In the genomic region with DNA sequence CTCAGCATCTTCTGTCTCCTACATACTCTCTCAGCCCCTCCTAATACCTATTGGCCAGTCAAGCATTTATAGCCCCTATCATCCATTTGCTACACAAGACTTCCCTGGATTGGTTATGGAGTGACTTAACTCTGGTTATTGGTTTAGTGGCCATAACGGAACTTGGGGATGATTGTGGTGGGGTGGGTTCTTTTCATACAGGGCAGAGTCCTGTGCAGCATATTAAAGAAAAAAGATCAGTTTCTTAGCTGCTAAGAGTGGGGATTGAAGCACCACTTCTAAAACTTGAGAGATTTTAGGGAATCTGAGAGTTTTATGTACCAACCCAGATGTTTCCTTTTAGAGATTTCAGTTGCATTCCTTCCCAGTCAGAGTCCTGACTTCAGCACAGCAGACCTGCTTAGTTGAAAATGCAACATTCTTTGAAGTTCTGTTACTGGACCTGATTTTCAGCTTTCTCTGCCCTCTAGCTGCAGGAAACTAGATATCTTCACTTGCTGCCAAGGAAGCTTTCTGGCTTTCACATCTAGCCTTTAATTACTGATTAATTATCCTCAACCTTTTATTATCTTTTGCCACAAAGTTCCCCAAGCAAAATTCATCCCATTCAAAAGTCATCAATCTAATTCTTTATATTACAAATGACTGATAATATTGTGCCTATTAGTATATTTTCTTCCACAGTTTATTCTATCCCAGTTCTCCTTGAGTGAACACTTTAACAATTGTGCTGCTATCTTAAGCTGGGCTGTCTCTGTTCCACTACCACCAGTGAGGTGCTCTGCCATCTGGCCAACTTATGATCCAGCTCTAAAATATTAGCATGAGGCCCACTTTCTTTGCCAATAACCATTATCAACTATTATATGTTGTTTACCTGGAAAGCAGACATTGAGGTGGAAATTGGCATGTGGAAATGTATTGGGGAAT, we compare ENCODE assay signal across 8 cellular contexts.
DNase-seq lines count a peak whose midpoint lies in the region; ATAC-seq, FAIRE-seq and TF ChIP-seq lines count a peak whose summit lies in the region.

No MANE protein-coding gene starts in this region.

- H3K4me1 ChIP-seq in small intestine (ENCODE audit: control insufficient read depth in 2 of 2, insufficient read depth in 1 of 2, low read depth in 1 of 2, low read length in 1 of 2), result no peaks in the 10 kb centered on the region

- no peak overlapping the region for H3K4me3 Mint-ChIP-seq in nephron progenitor cell
- no peak overlapping the region for H3K4me3 Mint-ChIP-seq in activated CD4-positive, alpha-beta memory T cell treated with anti-CD3 and anti-CD28 coated beads, Interleukin-2, amount 10 ng/mL, durations not matched to agents 7 days and 5 days
- no peak overlapping the region for H3K4me3 Mint-ChIP-seq in activated T-cell treated with anti-CD3 and anti-CD28 coated beads, Interleukin-2, amount 50 U/mL, for 24 hours

- H3K27ac ChIP-seq in small intestine (ENCODE audit: low read depth in 1 of 2, low read length in 1 of 2), result peak overlapping the region in 1 of 2 donors; percentile 24

- H3K27me3 ChIP-seq in small intestine (ENCODE audit: control insufficient read depth in 2 of 2, insufficient read depth in 2 of 2, low read length in 2 of 2), result no peaks in the 10 kb centered on the region

- no peaks in the 10 kb centered on the region for H3K36me3 Mint-ChIP-seq in nephron progenitor cell (ENCODE audit: low read depth)
- H3K36me3 Mint-ChIP-seq in activated CD4-positive, alpha-beta memory T cell treated with anti-CD3 and anti-CD28 coated beads, Interleukin-2, amount 10 ng/mL, durations not matched to agents 7 days and 5 days (ENCODE audit: low read depth), result no peaks in the 10 kb centered on the region
- H3K36me3 Mint-ChIP-seq in activated T-cell treated with anti-CD3 and anti-CD28 coated beads, Interleukin-2, amount 50 U/mL, for 24 hours (ENCODE audit: low read depth), result no peaks in the 10 kb centered on the region

- DNase-seq in cerebellar cortex (ENCODE audit: low spot score), result peak; percentile 5
- DNase-seq in nephron progenitor cell, result no peak
- no peak for DNase-seq in activated CD4-positive, alpha-beta memory T cell treated with anti-CD3 and anti-CD28 coated beads, Interleukin-2, amount 10 ng/mL, durations not matched to agents 7 days and 5 days
- no peak for DNase-seq in activated T-cell treated with anti-CD3 and anti-CD28 coated beads, Interleukin-2, amount 50 U/mL, for 24 hours
- DNase-seq in small intestine, result no peak

- peaks cover 16% of the 10 kb centered on the region for H3K9me3 Mint-ChIP-seq in nephron progenitor cell
- H3K9me3 Mint-ChIP-seq in activated CD4-positive, alpha-beta memory T cell treated with anti-CD3 and anti-CD28 coated beads, Interleukin-2, amount 10 ng/mL, durations not matched to agents 7 days and 5 days, result no peaks in the 10 kb centered on the region
- H3K9me3 Mint-ChIP-seq in activated T-cell treated with anti-CD3 and anti-CD28 coated beads, Interleukin-2, amount 50 U/mL, for 24 hours, result no peaks in the 10 kb centered on the region

- ATAC-seq in HG03432 (IDR thresholded peaks at IDR 0.05; ENCODE audit: unreplicated experiment) (peak; percentile 63), GM18858 (IDR thresholded peaks at IDR 0.05; ENCODE audit: unreplicated experiment) (no peak)

- peak; percentile 31; the same call in 1 of the 3 replicates for TF ChIP-seq CTCF in GM12872 (IDR thresholded peaks at IDR 0.05; ENCODE audit: insufficient read depth, low read depth, low read length)
- peak; percentile 25 for TF ChIP-seq CTCF in nephron progenitor cell (IDR thresholded peaks at IDR 0.05)

- no peaks in the 10 kb centered on the region for H3K36me3 ChIP-seq in small intestine (ENCODE audit: control insufficient read depth in 2 of 2, insufficient read depth in 2 of 2, low read length in 2 of 2)

- CTCF ChIA-PET in activated CD4-positive, alpha-beta memory T cell treated with anti-CD3 and anti-CD28 coated beads, Interleukin-2, amount 10 ng/mL, durations not matched to agents 7 days and 5 days (lab: Charles Lee), result no interaction called here

- POLR2A ChIA-PET in activated CD4-positive, alpha-beta memory T cell treated with anti-CD3 and anti-CD28 coated beads, Interleukin-2, amount 10 ng/mL, durations not matched to agents 7 days and 5 days (lab: Charles Lee), result no interaction called here

- FAIRE-seq in small intestine (lab: Jason Lieb, UNC), result no peak

- H3K4me1 Mint-ChIP-seq in nephron progenitor cell, result peaks cover 5% of the 10 kb centered on the region
- no peaks in the 10 kb centered on the region for H3K4me1 Mint-ChIP-seq in activated CD4-positive, alpha-beta memory T cell treated with anti-CD3 and anti-CD28 coated beads, Interleukin-2, amount 10 ng/mL, durations not matched to agents 7 days and 5 days
- no peaks in the 10 kb centered on the region for H3K4me1 Mint-ChIP-seq in activated T-cell treated with anti-CD3 and anti-CD28 coated beads, Interleukin-2, amount 50 U/mL, for 24 hours (ENCODE audit: low read depth)

- no peaks in the 10 kb centered on the region for H3K27me3 Mint-ChIP-seq in nephron progenitor cell (ENCODE audit: low read depth, poor library complexity)
- no peaks in the 10 kb centered on the region for H3K27me3 Mint-ChIP-seq in activated CD4-positive, alpha-beta memory T cell treated with anti-CD3 and anti-CD28 coated beads, Interleukin-2, amount 10 ng/mL, durations not matched to agents 7 days and 5 days
- no peaks in the 10 kb centered on the region for H3K27me3 Mint-ChIP-seq in activated T-cell treated with anti-CD3 and anti-CD28 coated beads, Interleukin-2, amount 50 U/mL, for 24 hours

- H3K9me3 ChIP-seq in small intestine (ENCODE audit: control insufficient read depth, low read depth), result no peaks in the 10 kb centered on the region

- H3K27ac Mint-ChIP-seq in nephron progenitor cell, result peak overlapping the region; percentile 73
- no peak overlapping the region for H3K27ac Mint-ChIP-seq in activated CD4-positive, alpha-beta memory T cell treated with anti-CD3 and anti-CD28 coated beads, Interleukin-2, amount 10 ng/mL, durations not matched to agents 7 days and 5 days
- H3K27ac Mint-ChIP-seq in activated T-cell treated with anti-CD3 and anti-CD28 coated beads, Interleukin-2, amount 50 U/mL, for 24 hours, result no peak overlapping the region

- WGBS in small intestine, 3 donors, result 0 to 46% (median 28%) methylated on average over 1 of the region's 1 CpG

- H3K4me3 ChIP-seq in small intestine (ENCODE audit: low read depth in 1 of 2, low read length in 2 of 2), result no peak overlapping the region
